8 cellular contexts compared by ENCODE assay signal in the genomic region with DNA sequence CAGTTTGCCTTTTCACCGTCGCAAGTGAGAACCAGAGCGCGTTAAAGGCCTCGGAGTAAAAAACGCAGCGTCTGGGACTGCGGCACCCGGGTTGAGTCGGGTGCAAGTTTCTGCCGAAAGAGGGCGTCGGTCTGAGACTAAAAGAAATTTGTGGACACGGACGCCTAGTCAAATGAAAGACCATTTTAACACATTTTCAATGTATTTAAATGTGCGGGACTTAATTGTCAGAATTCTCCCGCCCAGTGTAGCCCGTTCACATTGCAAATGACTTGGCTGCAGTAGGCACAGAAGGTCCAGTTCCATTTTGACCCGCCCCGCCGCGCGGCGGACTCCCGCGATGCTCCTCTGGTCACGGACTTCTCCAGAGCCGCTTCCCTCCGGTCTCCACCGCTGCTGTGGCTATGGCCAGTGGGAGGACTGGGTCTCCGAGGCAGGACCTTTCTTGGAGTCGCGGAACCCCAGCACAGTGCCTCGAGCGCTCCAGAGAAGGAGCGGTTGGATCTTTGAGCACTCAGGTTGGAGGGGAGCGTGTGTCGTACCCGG. TPM values are rescaled to one million over a fixed set of nuclear protein-coding genes. Genes with fewer than 3 reads are reported as not detected.
DNase-seq lines count a peak whose midpoint lies in the region; ATAC-seq lines count a peak whose summit lies in the region.

No MANE protein-coding gene starts in this region.

- peak overlapping the region; percentile 59 to 86 for H3K9ac ChIP-seq in stomach smooth muscle (ENCODE audit: low read length in 2 of 2)

- peaks cover 66% of the 10 kb centered on the region for H3K27me3 Mint-ChIP-seq in activated CD4-positive, alpha-beta memory T cell treated with anti-CD3 and anti-CD28 coated beads for 36 hours

- peaks cover 31% of the 10 kb centered on the region for H3K4me1 ChIP-seq in stomach smooth muscle (ENCODE audit: control insufficient read depth, insufficient read depth, low read length)

- no peaks in the 10 kb centered on the region for H3K9me3 Mint-ChIP-seq in activated CD4-positive, alpha-beta memory T cell treated with anti-CD3 and anti-CD28 coated beads for 36 hours

- no peaks in the 10 kb centered on the region for H3K9me3 ChIP-seq in stomach smooth muscle (ENCODE audit: control insufficient read depth in 2 of 2, low read length in 2 of 2)

- CTCF ChIA-PET in activated CD4-positive, alpha-beta memory T cell treated with anti-CD3 and anti-CD28 coated beads for 36 hours (lab: Charles Lee) = interaction anchor here (0.9 kb wide), 1 partner anchor 67 kb away, joined by 3 read pairs; no protein-coding TSS in a partner anchor

- H3K36me3 ChIP-seq in stomach smooth muscle (ENCODE audit: control insufficient read depth in 2 of 2, insufficient read depth in 2 of 2, low read length in 2 of 2) = no peaks in the 10 kb centered on the region

- no peak overlapping the region for H3K27ac Mint-ChIP-seq in activated CD4-positive, alpha-beta memory T cell treated with anti-CD3 and anti-CD28 coated beads for 36 hours

- no peaks in the 10 kb centered on the region for H3K36me3 Mint-ChIP-seq in activated CD4-positive, alpha-beta memory T cell treated with anti-CD3 and anti-CD28 coated beads for 36 hours

- H3K4me1 Mint-ChIP-seq in activated CD4-positive, alpha-beta memory T cell treated with anti-CD3 and anti-CD28 coated beads for 36 hours (ENCODE audit: low read depth) = peaks cover 33% of the 10 kb centered on the region

- POLR2A ChIA-PET in activated CD4-positive, alpha-beta memory T cell treated with anti-CD3 and anti-CD28 coated beads for 36 hours (lab: Charles Lee) = no interaction called here

- H3K27ac ChIP-seq in stomach smooth muscle (ENCODE audit: low read length) = peak overlapping the region; percentile 80

- H3K4me3 ChIP-seq in stomach smooth muscle (ENCODE audit: low read length in 2 of 2) = peak overlapping the region; percentile 92

- H3K27me3 ChIP-seq in stomach smooth muscle (ENCODE audit: control insufficient read depth in 1 of 2, insufficient read depth in 2 of 2, low read length in 2 of 2) = peaks cover 0 to 12% of the 10 kb centered on the region in 2 donors

- peak overlapping the region; percentile 66 for H3K4me3 Mint-ChIP-seq in activated CD4-positive, alpha-beta memory T cell treated with anti-CD3 and anti-CD28 coated beads for 36 hours

- ATAC-seq in HG02571 (IDR thresholded peaks at IDR 0.05; ENCODE audit: unreplicated experiment) (peak; percentile 64), esophagus mucosa (peak; percentile 6), GM21576 (IDR thresholded peaks at IDR 0.05; ENCODE audit: unreplicated experiment) (no peak)

- DNase-seq in GM04504 (ENCODE audit: low read depth) = peak; percentile 65
- peak; percentile 70 for DNase-seq in NCI-H2227 (lab: John Stamatoyannopoulos, UW; ENCODE audit: unreplicated experiment)
- DNase-seq in activated CD4-positive, alpha-beta memory T cell treated with anti-CD3 and anti-CD28 coated beads for 36 hours = peak; percentile 70
- peak; percentile 73 for DNase-seq in mucosa of gallbladder (ENCODE audit: low spot score)

- intact Hi-C loops in activated CD4-positive, alpha-beta memory T cell treated with anti-CD3 and anti-CD28 coated beads for 36 hours (cut with micrococcal nuclease) = loop anchor here (1.0 to 5.0 kb wide), 3 partner anchors 233 to 712 kb away; no protein-coding TSS in a partner anchor

RNA-seq across cellular contexts. Expression of gene NPR3, which starts 1.3 kb away (rescaled TPM):
- under 1 TPM in 1 of 2 experiments, not detected in 1; 0.15 TPM for total RNA-seq in activated CD4-positive, alpha-beta memory T cell treated with anti-CD3 and anti-CD28 coated beads for 36 hours
- total RNA-seq in esophagus mucosa (12.6 TPM), mucosa of gallbladder (6.5 TPM)
